20 cellular contexts compared by ENCODE assay signal in the genomic region with DNA sequence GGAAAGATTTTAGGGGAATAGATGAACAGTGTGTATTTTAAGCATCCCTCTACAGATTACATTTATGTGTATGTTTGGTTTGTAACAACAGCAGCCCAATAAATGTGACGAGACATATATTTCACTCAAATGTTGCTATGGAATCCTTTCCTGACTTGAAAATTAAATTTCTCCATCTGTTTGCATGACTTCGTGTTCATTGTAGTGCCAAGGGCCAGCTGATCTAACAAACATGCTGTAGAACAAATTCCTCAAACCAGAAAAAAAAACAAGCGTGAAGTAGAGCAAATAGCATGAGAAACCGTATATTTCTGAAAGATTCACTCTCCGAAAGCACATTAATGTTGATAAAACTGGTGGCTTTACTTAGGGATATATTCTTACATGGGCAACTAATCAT.
DNase-seq lines count a peak whose midpoint lies in the region; FAIRE-seq and TF ChIP-seq lines count a peak whose summit lies in the region.
"Had no signal": no experiment of that assay in that cellular context is flagged by ENCODE, and none has a peak within 500 bp of the region (broad histone marks: within the 10 kb centered on the region; RNA-seq: fewer than 3 reads in every experiment).

No MANE protein-coding gene starts in this region.

- DNase-seq in LHCN-M2 (ENCODE audit: low read depth) (peak; percentile 20), SK-MEL-5 (ENCODE audit: low read depth, low spot score) (peak; percentile 17), fibroblast of the aortic adventitia (ENCODE audit: low read depth) (peak; percentile 13), H4 (ENCODE audit: low spot score) (no peak), OCI-M2 (lab: John Stamatoyannopoulos, UW; ENCODE audit: unreplicated experiment) (no peak), frontal cortex (ENCODE audit: low spot score in 2 of 2) (no peak), NOMO-1 treated with DMSO at 0.1 percent for 48 hours (lab: John Stamatoyannopoulos, UW; ENCODE audit: unreplicated experiment) (no peak)
- DNase-seq: activated naive CD4-positive, alpha-beta T cell treated with anti-CD3 and anti-CD28 coated beads, Interleukin-2, amount 50 U/mL, for 16 hours; activated T-cell treated with anti-CD3 and anti-CD28 coated beads, Interleukin-2, amount 50 U/mL, for 48 hours; cortex of kidney; natural killer cell; NCI-H1436 treated with DMSO at 0.1 percent for 48 hours; NCI-H524 treated with DMSO at 0.1 percent for 48 hours; OCI-M1; stimulated activated CD4-positive, alpha-beta T cell treated with anti-CD3 and anti-CD28 coated beads, Interleukin-1b, Interleukin-23, amount 100 ng/mL, for 48 hours; stimulated activated naive CD8-positive, alpha-beta T cell treated with anti-CD3 and anti-CD28 coated beads, Interleukin-15, Interleukin-2, amounts not matched to agents 100 U/mL and 50 U/mL, for 24 hours had no signal

- in situ Hi-C loops in SK-MEL-5 (cut with HindIII; ENCODE audit: low pct_unique_long_range_greater_than_20kb, low sequenced_read_pairs), result no loop called here

- FAIRE-seq in frontal cortex (lab: Jason Lieb, UNC), result no peak
- FAIRE-seq: astrocyte, H1 had no signal

- peak overlapping the region; percentile 54 for H2AFZ ChIP-seq in ACC112 (ENCODE audit: low read length, unreplicated experiment)

- H3K4me1 ChIP-seq in ACC112 (ENCODE audit: control insufficient read depth, insufficient read depth, low read length, unreplicated experiment), result peaks cover 11% of the 10 kb centered on the region
- H3K4me1 ChIP-seq: tibial nerve had no signal

- H3K36me3 ChIP-seq in ACC112 (ENCODE audit: insufficient read depth, low read length), result no peaks in the 10 kb centered on the region
- H3K36me3 ChIP-seq: tibial nerve had no signal

- H3K4me3 ChIP-seq in ACC112 (ENCODE audit: low read depth, low read length), result no peak overlapping the region
- no peak overlapping the region for H3K4me3 ChIP-seq in fibroblast of the aortic adventitia (ENCODE audit: low read depth, low read length)
- H3K4me3 ChIP-seq: tibial nerve had no signal

- no peak overlapping the region for H3K27ac ChIP-seq in ACC112 (ENCODE audit: low read depth, low read length)
- H3K27ac ChIP-seq: tibial nerve had no signal

- H3K79me2 ChIP-seq in ACC112 (ENCODE audit: control insufficient read depth, insufficient read depth, low read length, unreplicated experiment), result no peaks in the 10 kb centered on the region

- no peaks in the 10 kb centered on the region for H3K27me3 ChIP-seq in ACC112 (ENCODE audit: insufficient read depth, low read length)
- H3K27me3 ChIP-seq: tibial nerve had no signal

- TF ChIP-seq CTCF in fibroblast of the aortic adventitia (IDR thresholded peaks at IDR 0.05; ENCODE audit: insufficient read depth, low read length), result no peak

Comparison
In these comparisons a context has a peak if more than half of its experiments do, and no peak if none do; other contexts are left out.
1. DNase-seq: peak in LHCN-M2 (single experiment), SK-MEL-5 (single experiment) and fibroblast of the aortic adventitia (single experiment); none in H4 (single experiment), OCI-M2 (single experiment), frontal cortex (0 of 2) and NOMO-1 treated with DMSO at 0.1 percent for 48 hours (single experiment).